Comparison of ENCODE assay signal across 8 cellular contexts in genomic region chr19:37353968-37354367, GRCh38.
"Had no signal": no experiment of that assay in that cellular context is flagged by ENCODE, and none has a peak within 500 bp of the region (broad histone marks: within the 10 kb centered on the region; RNA-seq: fewer than 3 reads in every experiment).

No MANE protein-coding gene starts in this region.

- FAIRE-seq: G401.6, GM12878, GM12891, GM12892, GM18507, GM19239 had no signal

- DNase-seq: GDM1, GF-D8 had no signal

- ATAC-seq: GM12878 had no signal

- H3K4me3 ChIP-seq: GM12878 had no signal
